Comparison of ENCODE assay signal across 19 cellular contexts in genomic region chr20:25452333-25452732, GRCh38. TPM values are rescaled to one million over a fixed set of nuclear protein-coding genes. Genes with fewer than 3 reads are reported as not detected.
DNase-seq lines count a peak whose midpoint lies in the region; ATAC-seq and TF ChIP-seq lines count a peak whose summit lies in the region.
"Had no signal": no experiment of that assay in that cellular context is flagged by ENCODE, and none has a peak within 500 bp of the region (broad histone marks: within the 10 kb centered on the region; RNA-seq: fewer than 3 reads in every experiment).

No MANE protein-coding gene starts in this region.

- H3K27ac ChIP-seq in left ventricle myocardium inferior (replicated peaks) (no peak overlapping the region), smooth muscle cell (ENCODE audit: low read depth) (no peak overlapping the region)
- H3K27ac ChIP-seq: 22Rv1, A549, C4-2B had no signal

- H3K36me3 ChIP-seq in left ventricle myocardium inferior = peaks cover 18% of the 10 kb centered on the region
- no peaks in the 10 kb centered on the region for H3K36me3 ChIP-seq in smooth muscle cell (ENCODE audit: low read depth)

- no peaks in the 10 kb centered on the region for H3K27me3 ChIP-seq in left ventricle myocardium inferior (ENCODE audit: low read depth)
- no peaks in the 10 kb centered on the region for H3K27me3 ChIP-seq in smooth muscle cell (ENCODE audit: low read depth)

- no peak overlapping the region for H3K9ac ChIP-seq in smooth muscle cell (ENCODE audit: low read depth)

- H2AFZ ChIP-seq in smooth muscle cell (ENCODE audit: low read depth) = no peak overlapping the region

- H3K4me3 ChIP-seq in left ventricle myocardium inferior (no peak overlapping the region), smooth muscle cell (no peak overlapping the region)
- H3K4me3 ChIP-seq: A549 had no signal

- intact Hi-C loops in Right ventricle myocardium superior (cut with DNase I) = no loop called here
- intact Hi-C loops in left ventricle myocardium inferior (cut with micrococcal nuclease) = no loop called here

- H3K79me2 ChIP-seq in smooth muscle cell (ENCODE audit: low read depth) = no peaks in the 10 kb centered on the region

- peak overlapping the region; percentile 64 for H3K4me3 Mint-ChIP-seq in endothelial cell (ENCODE audit: unreplicated experiment)
- no peak overlapping the region for H3K4me3 Mint-ChIP-seq in osteocyte (ENCODE audit: unreplicated experiment)
- H3K4me3 Mint-ChIP-seq: CD4-positive, alpha-beta T cell; HFFc6 had no signal

- H3K27ac Mint-ChIP-seq in endothelial cell (ENCODE audit: unreplicated experiment) (no peak overlapping the region), osteocyte (ENCODE audit: unreplicated experiment) (no peak overlapping the region)
- H3K27ac Mint-ChIP-seq: CD4-positive, alpha-beta T cell; HFFc6 had no signal

- peaks cover 12% of the 10 kb centered on the region for H3K4me1 ChIP-seq in left ventricle myocardium inferior
- no peaks in the 10 kb centered on the region for H3K4me1 ChIP-seq in smooth muscle cell (ENCODE audit: low read depth)
- H3K4me1 ChIP-seq: Caco-2 had no signal

- H3F3A ChIP-seq in smooth muscle cell (ENCODE audit: low read depth) = no peaks in the 10 kb centered on the region

- ATAC-seq in Right ventricle myocardium superior (ENCODE audit: poor library complexity) (peak; percentile 53), HG03521 (IDR thresholded peaks at IDR 0.05; ENCODE audit: unreplicated experiment) (no peak)

- no peaks in the 10 kb centered on the region for H3K9me3 Mint-ChIP-seq in endothelial cell (ENCODE audit: unreplicated experiment)
- H3K9me3 Mint-ChIP-seq in osteocyte (ENCODE audit: unreplicated experiment) = peaks cover 8% of the 10 kb centered on the region
- H3K9me3 Mint-ChIP-seq: CD4-positive, alpha-beta T cell; HFFc6 had no signal

- no peaks in the 10 kb centered on the region for H4K20me1 ChIP-seq in smooth muscle cell (ENCODE audit: low read depth)

- H3K9me3 ChIP-seq in left ventricle myocardium inferior (replicated peaks) (no peaks in the 10 kb centered on the region), smooth muscle cell (replicated peaks; ENCODE audit: low read depth) (peaks cover 2% of the 10 kb centered on the region)
- H3K9me3 ChIP-seq: A549, Caco-2 had no signal

- DNase-seq in Right ventricle myocardium superior (no peak), left ventricle myocardium inferior (no peak), cerebellum (ENCODE audit: low spot score) (peak; percentile 22), endothelial cell (ENCODE audit: low spot score) (no peak), osteocyte (ENCODE audit: extremely low spot score, unreplicated experiment) (peak; percentile 67), smooth muscle cell (lab: John Stamatoyannopoulos, UW; ENCODE audit: unreplicated experiment) (no peak), NOMO-1 treated with DMSO at 0.1 percent for 48 hours (lab: John Stamatoyannopoulos, UW; ENCODE audit: unreplicated experiment) (no peak)
- DNase-seq: AML-193; CD4-positive, alpha-beta T cell; DMS153; GF-D8; GOT3; H7; HFFc6 had no signal

- peaks cover 6% of the 10 kb centered on the region for H3K27me3 Mint-ChIP-seq in endothelial cell (ENCODE audit: unreplicated experiment)
- no peaks in the 10 kb centered on the region for H3K27me3 Mint-ChIP-seq in osteocyte (ENCODE audit: unreplicated experiment)
- H3K27me3 Mint-ChIP-seq: CD4-positive, alpha-beta T cell had no signal

- WGBS in smooth muscle cell (ENCODE audit: low lambda C conversion rate) = 98% methylated on average over 6 of the region's 6 CpGs

- no peak overlapping the region for H3K4me2 ChIP-seq in smooth muscle cell
- H3K4me2 ChIP-seq: A549 had no signal

- H3K4me1 Mint-ChIP-seq in endothelial cell (ENCODE audit: unreplicated experiment) = no peaks in the 10 kb centered on the region
- H3K4me1 Mint-ChIP-seq in osteocyte (ENCODE audit: unreplicated experiment) = no peaks in the 10 kb centered on the region

- no peak for TF ChIP-seq CTCF in left ventricle myocardium inferior (IDR thresholded peaks at IDR 0.05; ENCODE audit: borderline replicate concordance)
- TF ChIP-seq CTCF in endothelial cell (IDR thresholded peaks at IDR 0.05; ENCODE audit: unreplicated experiment) = no peak
- no peak for TF ChIP-seq CTCF in osteocyte (IDR thresholded peaks at IDR 0.05)
- TF ChIP-seq CTCF in smooth muscle cell (IDR thresholded peaks at IDR 0.05; ENCODE audit: borderline replicate concordance, insufficient read depth, poor library complexity, severe bottlenecking) = no peak

- H3K36me3 Mint-ChIP-seq in endothelial cell (ENCODE audit: low read depth, unreplicated experiment) (peaks cover 56% of the 10 kb centered on the region), osteocyte (ENCODE audit: unreplicated experiment) (peaks cover 53% of the 10 kb centered on the region)

RNA-seq across cellular contexts. Expression of gene GINS1, which starts 44.9 kb away (rescaled TPM):
- total RNA-seq in Right ventricle myocardium superior (0.46 TPM), left ventricle myocardium inferior (0.41 TPM), cerebellum (12.1 TPM), endothelial cell (ENCODE audit: unreplicated experiment) (12.3 TPM), osteocyte (5.8 and 6.2 TPM in 2 replicates), smooth muscle cell (5.8 and 9.3 TPM in 2 replicates)
- polyA plus RNA-seq in smooth muscle cell = 3.4 and 5.9 TPM in 2 replicates

Comparison
In these comparisons a context has a peak if more than half of its experiments do, and no peak if none do; other contexts are left out.
1. DNase-seq: peak in cerebellum (single experiment) and osteocyte (single experiment); none in Right ventricle myocardium superior (single experiment), left ventricle myocardium inferior (single experiment), endothelial cell (single experiment), smooth muscle cell (single experiment) and NOMO-1 treated with DMSO at 0.1 percent for 48 hours (single experiment).